ENCODE assay signal across 10 cellular contexts in genomic region chr4:154152546-154152945, GRCh38.
"Had no signal": no experiment of that assay in that cellular context is flagged by ENCODE, and none has a peak within 500 bp of the region (broad histone marks: within the 10 kb centered on the region; RNA-seq: fewer than 3 reads in every experiment).

No MANE protein-coding gene starts in this region.

- H3K4me3 ChIP-seq: HAP-1, K562 had no signal

- H3K4me1 ChIP-seq: HAP-1 had no signal

- FAIRE-seq: H54, HepG2, K562 had no signal

- DNase-seq: GOT3, HFFc6, IMR-90, KG1 had no signal

- H3K36me3 ChIP-seq: HAP-1 had no signal

- H3K27ac ChIP-seq: HL-60 had no signal

- H3K27ac Mint-ChIP-seq: HFFc6 had no signal

- H3K9me3 ChIP-seq: HAP-1 had no signal

- H3K4me3 Mint-ChIP-seq: HFFc6 had no signal

- ATAC-seq: HCT116, HepG2, K562 had no signal
